8 cellular contexts compared by ENCODE assay signal in the genomic region with DNA sequence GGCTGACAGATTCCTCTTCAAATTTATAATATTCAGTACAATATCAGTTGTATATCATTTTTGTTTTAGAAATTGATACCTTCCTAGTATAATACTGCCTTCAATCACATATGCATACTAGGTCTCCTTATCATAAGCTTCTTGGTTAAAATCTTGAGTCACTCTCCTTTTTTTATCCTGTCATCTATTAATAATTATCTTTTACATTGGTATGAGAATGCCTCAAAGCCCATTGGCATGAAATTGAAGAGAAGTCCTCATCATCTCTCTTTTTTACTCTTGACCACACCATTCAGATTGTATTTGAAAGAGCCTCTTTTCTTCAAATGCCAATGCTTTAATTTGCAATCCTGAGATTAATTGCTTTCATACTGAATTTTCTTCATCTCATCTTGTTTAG.
"Had no signal": no experiment of that assay in that cellular context is flagged by ENCODE, and none has a peak within 500 bp of the region (broad histone marks: within the 10 kb centered on the region; RNA-seq: fewer than 3 reads in every experiment).

No MANE protein-coding gene starts in this region.

- H3K4me3 Mint-ChIP-seq: HFFc6, IgD-negative memory B cell had no signal

- H3K4me1 Mint-ChIP-seq: IgD-negative memory B cell had no signal

- H3K27me3 Mint-ChIP-seq: IgD-negative memory B cell had no signal

- H3K36me3 Mint-ChIP-seq: IgD-negative memory B cell had no signal

- DNase-seq: GM23248, GOT3, H7, HFFc6, KBM-7 had no signal

- H3K27ac Mint-ChIP-seq: HFFc6, IgD-negative memory B cell had no signal

- ATAC-seq: HCT116, HepG2 had no signal
